1 cellular context compared by ENCODE assay signal in the genomic region with DNA sequence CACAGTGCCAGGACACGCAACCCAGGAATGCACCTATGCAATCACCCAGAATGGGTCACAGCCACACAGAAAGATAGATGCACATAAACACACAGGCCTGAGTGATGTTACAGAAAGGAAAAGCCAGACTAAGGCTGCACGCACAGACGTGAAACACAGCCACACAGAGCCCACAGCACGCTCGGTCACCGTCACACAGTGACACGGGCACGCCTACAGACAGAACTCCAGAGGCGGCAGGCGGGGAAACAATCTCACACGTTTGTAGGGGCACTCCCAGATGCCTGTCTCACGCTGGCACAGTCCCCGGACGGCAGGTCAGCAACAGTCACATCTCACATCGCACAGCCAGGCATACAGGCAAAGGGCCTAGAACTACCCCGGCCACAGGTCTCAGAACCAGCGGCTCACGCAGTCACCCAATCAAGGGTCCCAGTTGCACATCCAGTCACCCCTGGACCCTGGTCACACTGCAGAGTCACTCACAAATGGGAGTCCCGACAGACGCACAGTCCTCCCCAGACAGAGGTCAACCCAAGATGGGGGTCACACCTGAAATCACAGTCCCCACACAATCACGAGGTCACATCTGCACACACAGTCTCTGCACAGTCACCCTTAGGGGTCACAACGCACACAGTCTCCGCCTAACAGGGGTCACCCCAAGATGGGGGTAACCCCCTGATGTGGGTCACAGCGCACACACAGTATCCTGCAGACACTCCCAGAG.
TF ChIP-seq lines count a peak whose summit lies in the region.

No MANE protein-coding gene starts in this region.

TF ChIP-seq in HepG2, 621 proteins besides CTCF, POLR2A, EP300 and RAD21 (continued from another document and continues in another):
- TF ChIP-seq ZGPAT (CRISPR knock-in tag; IDR thresholded peaks at IDR 0.05): no peak
- no peak for TF ChIP-seq YEATS4 (CRISPR knock-in tag; IDR thresholded peaks at IDR 0.05; ENCODE audit: borderline replicate concordance)
- TF ChIP-seq SSRP1 (CRISPR knock-in tag; IDR thresholded peaks at IDR 0.05): no peak
- peak; percentile 17; the same call in 1 of the 2 replicates for TF ChIP-seq MTA1 (CRISPR knock-in tag; IDR thresholded peaks at IDR 0.05; ENCODE audit: borderline replicate concordance)
- no peak for TF ChIP-seq ATF3 (CRISPR knock-in tag; IDR thresholded peaks at IDR 0.05)
- TF ChIP-seq RFX1 (IDR thresholded peaks at IDR 0.05): no peak
- TF ChIP-seq ZNF446 (CRISPR knock-in tag; IDR thresholded peaks at IDR 0.05): no peak; the same call in 1 of the 2 replicates
- TF ChIP-seq NFE2L1 (CRISPR knock-in tag; IDR thresholded peaks at IDR 0.05; ENCODE audit: borderline replicate concordance): no peak; the same call in 1 of the 2 replicates
- no peak for TF ChIP-seq ATF7 (IDR thresholded peaks at IDR 0.05)
- no peak for TF ChIP-seq ATF7 (CRISPR knock-in tag; IDR thresholded peaks at IDR 0.05)
- no peak for TF ChIP-seq PAWR (CRISPR knock-in tag; IDR thresholded peaks at IDR 0.05; ENCODE audit: borderline replicate concordance)
- TF ChIP-seq, protein P1, sequence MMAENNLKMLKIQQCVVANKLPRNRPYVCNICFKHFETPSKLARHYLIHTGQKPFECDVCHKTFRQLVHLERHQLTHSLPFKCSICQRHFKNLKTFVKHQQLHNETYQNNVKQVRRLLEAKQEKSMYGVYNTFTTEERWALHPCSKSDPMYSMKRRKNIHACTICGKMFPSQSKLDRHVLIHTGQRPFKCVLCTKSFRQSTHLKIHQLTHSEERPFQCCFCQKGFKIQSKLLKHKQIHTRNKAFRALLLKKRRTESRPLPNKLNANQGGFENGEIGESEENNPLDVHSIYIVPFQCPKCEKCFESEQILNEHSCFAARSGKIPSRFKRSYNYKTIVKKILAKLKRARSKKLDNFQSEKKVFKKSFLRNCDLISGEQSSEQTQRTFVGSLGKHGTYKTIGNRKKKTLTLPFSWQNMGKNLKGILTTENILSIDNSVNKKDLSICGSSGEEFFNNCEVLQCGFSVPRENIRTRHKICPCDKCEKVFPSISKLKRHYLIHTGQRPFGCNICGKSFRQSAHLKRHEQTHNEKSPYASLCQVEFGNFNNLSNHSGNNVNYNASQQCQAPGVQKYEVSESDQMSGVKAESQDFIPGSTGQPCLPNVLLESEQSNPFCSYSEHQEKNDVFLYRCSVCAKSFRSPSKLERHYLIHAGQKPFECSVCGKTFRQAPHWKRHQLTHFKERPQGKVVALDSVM (CRISPR knock-in tag; IDR thresholded peaks at IDR 0.05): no peak
- 0 out of 2 replicates have a peak, but pooled peaks have one; percentile 12 for TF ChIP-seq NR2F6 (IDR thresholded peaks at IDR 0.05)
- peak; percentile 44 for TF ChIP-seq NR2F6 (CRISPR knock-in tag; IDR thresholded peaks at IDR 0.05)
- no peak for TF ChIP-seq GABPA (IDR thresholded peaks at IDR 0.05; ENCODE audit: low read depth, low read length)
- no peak for TF ChIP-seq GABPA (CRISPR knock-in tag; IDR thresholded peaks at IDR 0.05; ENCODE audit: low read depth)
- TF ChIP-seq SP4 (CRISPR knock-in tag; IDR thresholded peaks at IDR 0.05): peak; percentile 14; the same call in 1 of the 2 replicates
- TF ChIP-seq ZSCAN22 (CRISPR knock-in tag; IDR thresholded peaks at IDR 0.05): 0 out of 2 replicates have a peak, but pooled peaks have one; percentile 16
- TF ChIP-seq, protein P2, sequence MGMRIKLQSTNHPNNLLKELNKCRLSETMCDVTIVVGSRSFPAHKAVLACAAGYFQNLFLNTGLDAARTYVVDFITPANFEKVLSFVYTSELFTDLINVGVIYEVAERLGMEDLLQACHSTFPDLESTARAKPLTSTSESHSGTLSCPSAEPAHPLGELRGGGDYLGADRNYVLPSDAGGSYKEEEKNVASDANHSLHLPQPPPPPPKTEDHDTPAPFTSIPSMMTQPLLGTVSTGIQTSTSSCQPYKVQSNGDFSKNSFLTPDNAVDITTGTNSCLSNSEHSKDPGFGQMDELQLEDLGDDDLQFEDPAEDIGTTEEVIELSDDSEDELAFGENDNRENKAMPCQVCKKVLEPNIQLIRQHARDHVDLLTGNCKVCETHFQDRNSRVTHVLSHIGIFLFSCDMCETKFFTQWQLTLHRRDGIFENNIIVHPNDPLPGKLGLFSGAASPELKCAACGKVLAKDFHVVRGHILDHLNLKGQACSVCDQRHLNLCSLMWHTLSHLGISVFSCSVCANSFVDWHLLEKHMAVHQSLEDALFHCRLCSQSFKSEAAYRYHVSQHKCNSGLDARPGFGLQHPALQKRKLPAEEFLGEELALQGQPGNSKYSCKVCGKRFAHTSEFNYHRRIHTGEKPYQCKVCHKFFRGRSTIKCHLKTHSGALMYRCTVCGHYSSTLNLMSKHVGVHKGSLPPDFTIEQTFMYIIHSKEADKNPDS (CRISPR knock-in tag; IDR thresholded peaks at IDR 0.05): no peak
- no peak for TF ChIP-seq LCORL (IDR thresholded peaks at IDR 0.05)
- TF ChIP-seq LCORL (CRISPR knock-in tag; IDR thresholded peaks at IDR 0.05): no peak
- TF ChIP-seq ZNF749 (CRISPR knock-in tag; IDR thresholded peaks at IDR 0.05; ENCODE audit: borderline replicate concordance): 0 out of 2 replicates have a peak, but pooled peaks have one; percentile 67
- TF ChIP-seq PHF8 (CRISPR knock-in tag; IDR thresholded peaks at IDR 0.05): peak; percentile 44
- TF ChIP-seq SIN3B (IDR thresholded peaks at IDR 0.05; ENCODE audit: low read length): no peak
- TF ChIP-seq ZFP82 (CRISPR knock-in tag; IDR thresholded peaks at IDR 0.05; ENCODE audit: borderline replicate concordance): no peak
- 0 out of 2 replicates have a peak, but pooled peaks have one; percentile 36 for TF ChIP-seq ZNF891 (CRISPR knock-in tag; IDR thresholded peaks at IDR 0.05)
- TF ChIP-seq HNRNPLL (IDR thresholded peaks at IDR 0.05; ENCODE audit: low read depth, low read length, poor library complexity, severe bottlenecking): no peak
- TF ChIP-seq TOPORS (CRISPR knock-in tag; IDR thresholded peaks at IDR 0.05): peak; percentile 48; the same call in 1 of the 2 replicates
- no peak for TF ChIP-seq ZNF713 (CRISPR knock-in tag; IDR thresholded peaks at IDR 0.05)
- no peak for TF ChIP-seq ARID2 (CRISPR knock-in tag; IDR thresholded peaks at IDR 0.05; ENCODE audit: borderline replicate concordance)
- no peak for TF ChIP-seq PHF5A (CRISPR knock-in tag; IDR thresholded peaks at IDR 0.05; ENCODE audit: low read depth, unreplicated experiment)
- 0 out of 2 replicates have a peak, but pooled peaks have one; percentile 48 for TF ChIP-seq ZNF333 (CRISPR knock-in tag; IDR thresholded peaks at IDR 0.05; ENCODE audit: borderline replicate concordance)
- no peak for TF ChIP-seq ZNF562 (CRISPR knock-in tag; IDR thresholded peaks at IDR 0.05; ENCODE audit: borderline replicate concordance)
- TF ChIP-seq SALL1 (CRISPR knock-in tag; IDR thresholded peaks at IDR 0.05): no peak
- TF ChIP-seq, protein P3, sequence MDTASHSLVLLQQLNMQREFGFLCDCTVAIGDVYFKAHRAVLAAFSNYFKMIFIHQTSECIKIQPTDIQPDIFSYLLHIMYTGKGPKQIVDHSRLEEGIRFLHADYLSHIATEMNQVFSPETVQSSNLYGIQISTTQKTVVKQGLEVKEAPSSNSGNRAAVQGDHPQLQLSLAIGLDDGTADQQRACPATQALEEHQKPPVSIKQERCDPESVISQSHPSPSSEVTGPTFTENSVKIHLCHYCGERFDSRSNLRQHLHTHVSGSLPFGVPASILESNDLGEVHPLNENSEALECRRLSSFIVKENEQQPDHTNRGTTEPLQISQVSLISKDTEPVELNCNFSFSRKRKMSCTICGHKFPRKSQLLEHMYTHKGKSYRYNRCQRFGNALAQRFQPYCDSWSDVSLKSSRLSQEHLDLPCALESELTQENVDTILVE (CRISPR knock-in tag; IDR thresholded peaks at IDR 0.05): no peak
- TF ChIP-seq ZNF570 (CRISPR knock-in tag; IDR thresholded peaks at IDR 0.05; ENCODE audit: borderline replicate concordance): no peak
- no peak for TF ChIP-seq ZSCAN12 (CRISPR knock-in tag; IDR thresholded peaks at IDR 0.05)
- TF ChIP-seq HNF4A (CRISPR knock-in tag; IDR thresholded peaks at IDR 0.05): no peak
- peak; percentile 56; the same call in 1 of the 2 replicates for TF ChIP-seq MYPOP (CRISPR knock-in tag; IDR thresholded peaks at IDR 0.05)
- no peak for TF ChIP-seq GPN1 (CRISPR knock-in tag; IDR thresholded peaks at IDR 0.05; ENCODE audit: borderline replicate concordance)
- TF ChIP-seq CHD2 (IDR thresholded peaks at IDR 0.05; ENCODE audit: low read depth, low read length): no peak
- no peak for TF ChIP-seq ZNF558 (CRISPR knock-in tag; IDR thresholded peaks at IDR 0.05; ENCODE audit: borderline replicate concordance)
- 0 out of 2 replicates have a peak, but pooled peaks have one; percentile 35 for TF ChIP-seq ZNF747 (CRISPR knock-in tag; IDR thresholded peaks at IDR 0.05; ENCODE audit: borderline replicate concordance)
- TF ChIP-seq, protein P4, sequence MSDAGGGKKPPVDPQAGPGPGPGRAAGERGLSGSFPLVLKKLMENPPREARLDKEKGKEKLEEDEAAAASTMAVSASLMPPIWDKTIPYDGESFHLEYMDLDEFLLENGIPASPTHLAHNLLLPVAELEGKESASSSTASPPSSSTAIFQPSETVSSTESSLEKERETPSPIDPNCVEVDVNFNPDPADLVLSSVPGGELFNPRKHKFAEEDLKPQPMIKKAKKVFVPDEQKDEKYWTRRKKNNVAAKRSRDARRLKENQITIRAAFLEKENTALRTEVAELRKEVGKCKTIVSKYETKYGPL (CRISPR knock-in tag; IDR thresholded peaks at IDR 0.05): no peak
- no peak for TF ChIP-seq RELA (CRISPR knock-in tag; IDR thresholded peaks at IDR 0.05)
- no peak for TF ChIP-seq ZNF800 (CRISPR knock-in tag; IDR thresholded peaks at IDR 0.05)
- TF ChIP-seq ZNF790 (CRISPR knock-in tag; IDR thresholded peaks at IDR 0.05; ENCODE audit: borderline replicate concordance): no peak; the same call in 1 of the 2 replicates
- no peak for TF ChIP-seq ELF3 (CRISPR knock-in tag; IDR thresholded peaks at IDR 0.05)
- TF ChIP-seq, protein P5, sequence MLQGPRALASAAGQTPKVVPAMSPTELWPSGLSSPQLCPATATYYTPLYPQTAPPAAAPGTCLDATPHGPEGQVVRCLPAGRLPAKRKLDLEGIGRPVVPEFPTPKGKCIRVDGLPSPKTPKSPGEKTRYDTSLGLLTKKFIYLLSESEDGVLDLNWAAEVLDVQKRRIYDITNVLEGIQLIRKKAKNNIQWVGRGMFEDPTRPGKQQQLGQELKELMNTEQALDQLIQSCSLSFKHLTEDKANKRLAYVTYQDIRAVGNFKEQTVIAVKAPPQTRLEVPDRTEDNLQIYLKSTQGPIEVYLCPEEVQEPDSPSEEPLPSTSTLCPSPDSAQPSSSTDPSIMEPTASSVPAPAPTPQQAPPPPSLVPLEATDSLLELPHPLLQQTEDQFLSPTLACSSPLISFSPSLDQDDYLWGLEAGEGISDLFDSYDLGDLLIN (CRISPR knock-in tag; IDR thresholded peaks at IDR 0.05; ENCODE audit: borderline replicate concordance): no peak
- no peak for TF ChIP-seq ZFP36L2 (CRISPR knock-in tag; IDR thresholded peaks at IDR 0.05)
- TF ChIP-seq HOXA3 (CRISPR knock-in tag; IDR thresholded peaks at IDR 0.05): peak; percentile 20; the same call in 1 of the 2 replicates
- TF ChIP-seq DMAP1 (CRISPR knock-in tag; IDR thresholded peaks at IDR 0.05): 0 out of 2 replicates have a peak, but pooled peaks have one; percentile 13
- TF ChIP-seq NFATC3 (CRISPR knock-in tag; IDR thresholded peaks at IDR 0.05): no peak
- TF ChIP-seq, protein P6, sequence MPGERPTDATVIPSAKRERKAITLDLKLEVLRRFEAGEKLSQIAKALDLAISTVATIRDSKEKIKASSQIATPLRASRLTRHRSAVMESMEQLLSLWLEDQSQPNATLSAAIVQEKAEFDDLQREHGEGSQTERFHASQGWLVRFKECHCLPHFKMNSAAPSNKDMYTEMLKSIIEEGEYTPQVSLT (CRISPR knock-in tag; IDR thresholded peaks at IDR 0.05; ENCODE audit: borderline replicate concordance, low read depth): no peak
